25 cellular contexts compared by ENCODE assay signal in the genomic region with DNA sequence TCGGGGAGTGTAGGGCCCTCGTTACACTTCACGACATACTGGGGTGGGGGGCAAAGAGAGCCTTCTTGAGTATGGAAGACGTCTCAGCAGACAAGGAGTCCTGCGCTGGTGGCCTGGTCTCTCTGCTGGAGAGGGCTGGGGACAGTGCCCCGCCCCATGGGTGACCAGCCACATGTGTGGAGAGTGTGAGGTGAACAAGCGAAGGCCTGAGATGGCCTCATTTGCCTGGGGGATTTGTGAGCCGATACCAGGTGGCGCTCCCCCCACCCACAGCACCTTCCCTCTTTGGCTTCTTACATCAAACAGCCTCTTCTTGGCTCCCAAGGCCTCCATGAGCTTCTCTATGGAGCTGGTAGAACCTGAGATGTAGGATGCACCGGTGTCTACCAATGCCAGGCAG. TPM values are rescaled to one million over a fixed set of nuclear protein-coding genes. Genes with fewer than 3 reads are reported as not detected.
"Had no signal": no experiment of that assay in that cellular context is flagged by ENCODE, and none has a peak within 500 bp of the region (broad histone marks: within the 10 kb centered on the region; RNA-seq: fewer than 3 reads in every experiment).

No MANE protein-coding gene starts in this region.

- ATAC-seq: HepG2, Panc1, PC-3, SK-N-SH treated with all-trans-retinoic acid at 6 μM for 48 hours had no signal

- H3K36me3 ChIP-seq: MG63, SJCRH30 had no signal

- H3K4me1 ChIP-seq: SJCRH30 had no signal

- DNase-seq: IMR-90, Karpas-422, KG1, MG63, NCI-H1092, NCI-H1105 treated with DMSO at 0.1 percent for 48 hours, NCI-H1436, NCI-H187, NCI-H2029, NCI-H2081 treated with DMSO at 0.1 percent for 48 hours, NCI-H2171, NCI-H226, NCI-H446, NCI-H510A, NCI-H524 treated with DMSO at 0.1 percent for 48 hours, NCI-H69, NCI-H774, PC-3, SHP77 treated with DMSO at 0.1 percent for 48 hours, SJCRH30 had no signal

- H3K27ac ChIP-seq: SJCRH30 had no signal

- H3K4me3 ChIP-seq: MG63, SJCRH30 had no signal

- FAIRE-seq: HepG2 had no signal

- H3K9me3 ChIP-seq: MG63, SJCRH30 had no signal

- H3K27me3 ChIP-seq: MG63, SJCRH30 had no signal

RNA-seq across cellular contexts. Expression of gene REN, which starts 10.3 kb away (rescaled TPM):
- total RNA-seq: HepG2, HT1080, OCI-LY7, SJCRH30 had no signal
- polyA plus RNA-seq: HepG2 had no signal

RNA-seq across cellular contexts. Expression of gene KISS1, which starts 40.4 kb away (rescaled TPM):
- total RNA-seq: HT1080, OCI-LY7, SJCRH30 had no signal

RNA-seq across cellular contexts. Expression of gene GOLT1A, which starts 57.9 kb away (rescaled TPM):
- total RNA-seq: HT1080, IMR-90, OCI-LY7, SJCRH30 had no signal
